ENCODE assay signal across 8 cellular contexts in genomic region chr11:29527391-29527936, GRCh38.
DNase-seq lines count a peak whose midpoint lies in the region; ATAC-seq and TF ChIP-seq lines count a peak whose summit lies in the region.

No MANE protein-coding gene starts in this region.

- intact Hi-C loops in ascending aorta (cut with DNase I): no loop called here

- no peak for TF ChIP-seq CTCF in ascending aorta (IDR thresholded peaks at IDR 0.05)

- H3K36me3 ChIP-seq in ascending aorta: no peaks in the 10 kb centered on the region

- H3K4me3 ChIP-seq in ascending aorta: no peak overlapping the region

- H3K4me1 ChIP-seq in ascending aorta: no peaks in the 10 kb centered on the region

- H3K9me3 ChIP-seq in ascending aorta: no peaks in the 10 kb centered on the region

- peak; percentile 81 for ATAC-seq in HG03342 (IDR thresholded peaks at IDR 0.05; ENCODE audit: unreplicated experiment)

- no peak overlapping the region for H3K27ac ChIP-seq in ascending aorta

- DNase-seq in GM04503 (ENCODE audit: low read depth) (peak; percentile 32), SW480 (ENCODE audit: low spot score) (peak; percentile 8), kidney tubule cell (ENCODE audit: low spot score) (peak; percentile 91), ascending aorta (ENCODE audit: low spot score in 2 of 2) (no peak), NCI-H1930 (lab: John Stamatoyannopoulos, UW) (no peak), DMS114 treated with DMSO at 0.1 percent for 48 hours (lab: John Stamatoyannopoulos, UW; ENCODE audit: unreplicated experiment) (no peak), anterior cingulate cortex (lab: John Stamatoyannopoulos, UW) (no peak)

- H3K27me3 ChIP-seq in ascending aorta: no peaks in the 10 kb centered on the region

Comparison
In these comparisons a context has a peak if more than half of its experiments do, and no peak if none do; other contexts are left out.
1. DNase-seq: peak in GM04503 (single experiment), SW480 (single experiment) and kidney tubule cell (single experiment); none in ascending aorta (0 of 2), NCI-H1930 (0 of 2), DMS114 treated with DMSO at 0.1 percent for 48 hours (single experiment) and anterior cingulate cortex (0 of 58).